In genomic region chr3:142977399-142977728, GRCh38 we compare ENCODE assay signal across 24 cellular contexts. TPM values are rescaled to one million over a fixed set of nuclear protein-coding genes. Genes with fewer than 3 reads are reported as not detected.
DNase-seq lines count a peak whose midpoint lies in the region; ATAC-seq and TF ChIP-seq lines count a peak whose summit lies in the region.
"Had no signal": no experiment of that assay in that cellular context is flagged by ENCODE, and none has a peak within 500 bp of the region (broad histone marks: within the 10 kb centered on the region; RNA-seq: fewer than 3 reads in every experiment).

No MANE protein-coding gene starts in this region.

- no peak overlapping the region for H3K4ac ChIP-seq in IMR-90 (ENCODE audit: low read depth, low read length)

- intact Hi-C loops in IMR-90 (cut with micrococcal nuclease) (no loop called here), mammary epithelial cell (cut with micrococcal nuclease) (loop anchor here (2.0 kb wide), 1 partner anchor 19 kb away; no protein-coding TSS in a partner anchor)

- peaks cover 8% of the 10 kb centered on the region for H3K27me3 ChIP-seq in IMR-90 (ENCODE audit: control insufficient read depth, insufficient read depth, low read length)
- no peaks in the 10 kb centered on the region for H3K27me3 ChIP-seq in mammary epithelial cell (ENCODE audit: insufficient read depth, low read length)
- no peaks in the 10 kb centered on the region for H3K27me3 ChIP-seq in MG63
- H3K27me3 ChIP-seq: BLaER1, spleen had no signal

- no peak overlapping the region for H2AK5ac ChIP-seq in IMR-90 (ENCODE audit: low read depth, low read length)

- no peaks in the 10 kb centered on the region for H3K79me1 ChIP-seq in IMR-90 (ENCODE audit: low read depth in 1 of 2, low read length in 2 of 2)

- H3K23ac ChIP-seq in IMR-90 (ENCODE audit: low read depth, low read length), result no peak overlapping the region

- TF ChIP-seq CTCF in IMR-90 (conservative IDR thresholded peaks at IDR 0.05; ENCODE audit: low read depth, low read length), result no peak
- no peak for TF ChIP-seq CTCF in mammary epithelial cell (conservative IDR thresholded peaks at IDR 0.05 in 1 of 2, IDR thresholded peaks at IDR 0.05 in 1 of 2; ENCODE audit: extremely low read depth in 1 of 2, insufficient read depth in 1 of 2, low read depth in 1 of 2, low read length in 2 of 2)

- no peaks in the 10 kb centered on the region for H3K79me2 ChIP-seq in mammary epithelial cell (ENCODE audit: insufficient read depth, low read length)
- H3K79me2 ChIP-seq: hepatocyte had no signal

- ATAC-seq in IMR-90 (ENCODE audit: low read depth) (no peak), HG02623 (IDR thresholded peaks at IDR 0.05; ENCODE audit: unreplicated experiment) (no peak), GM18868 (IDR thresholded peaks at IDR 0.05; ENCODE audit: unreplicated experiment) (no peak)
- ATAC-seq: activated CD4-positive, alpha-beta T cell treated with anti-CD3 and anti-CD28 coated beads for 36 hours; activated CD8-positive, alpha-beta memory T cell treated with anti-CD3 and anti-CD28 coated beads, Interleukin-2, amount 10 ng/mL, durations not matched to agents 7 days and 5 days; activated T-helper 17 cell treated with anti-CD3 and anti-CD28 coated beads, Interleukin-2, amount 50 U/mL, for 72 hours had no signal

- no peak overlapping the region for H2BK20ac ChIP-seq in IMR-90 (ENCODE audit: low read depth, low read length)

- H2BK120ac ChIP-seq in IMR-90 (ENCODE audit: low read depth, low read length), result no peak overlapping the region

- H3K4me2 ChIP-seq in IMR-90 (ENCODE audit: low read depth, low read length) (no peak overlapping the region), mammary epithelial cell (ENCODE audit: insufficient read depth, low read depth, low read length) (no peak overlapping the region)
- H3K4me2 ChIP-seq: BLaER1, hepatocyte had no signal

- no peaks in the 10 kb centered on the region for H3K9me3 ChIP-seq in IMR-90 (ENCODE audit: control insufficient read depth, insufficient read depth, low read length)
- H3K9me3 ChIP-seq in mammary epithelial cell (replicated peaks; ENCODE audit: insufficient read depth, low read length), result no peaks in the 10 kb centered on the region
- no peaks in the 10 kb centered on the region for H3K9me3 ChIP-seq in MG63
- H3K9me3 ChIP-seq: BLaER1, spleen, thoracic aorta had no signal

- no peak overlapping the region for H4K8ac ChIP-seq in IMR-90 (ENCODE audit: low read depth in 2 of 2, low read length in 2 of 2)

- in situ Hi-C loops in IMR-90 (cut with MboI; ENCODE audit: low sequenced_read_pairs) (no loop called here), mammary epithelial cell (cut with MboI; ENCODE audit: low sequenced_read_pairs in 2 of 2) (no loop called here)

- H3K27ac ChIP-seq in IMR-90 (ENCODE audit: insufficient read depth, low read length), result no peak overlapping the region
- H3K27ac ChIP-seq in mammary epithelial cell (ENCODE audit: insufficient read depth, low read depth, low read length), result no peak overlapping the region
- H3K27ac ChIP-seq: BLaER1, hepatocyte, thoracic aorta had no signal

- no TSS peak for BruUV-seq in IMR-90 (replicated peaks; lab: Mats Ljungman, UMichigan)
- BruUV-seq in mammary epithelial cell (replicated peaks; lab: Mats Ljungman, UMichigan), result no TSS peak

- H2AFZ ChIP-seq in IMR-90 (replicated peaks; ENCODE audit: low read length, poor library complexity) (no peak overlapping the region), mammary epithelial cell (ENCODE audit: low read depth, low read length) (no peak overlapping the region)
- H2AFZ ChIP-seq: hepatocyte had no signal

- no peaks in the 10 kb centered on the region for H3K4me1 ChIP-seq in IMR-90 (ENCODE audit: control insufficient read depth, insufficient read depth, low read length)
- peaks cover 14% of the 10 kb centered on the region for H3K4me1 ChIP-seq in mammary epithelial cell (ENCODE audit: insufficient read depth, low read length)

- no peak for TF ChIP-seq RAD21 in IMR-90 (IDR thresholded peaks at IDR 0.05; ENCODE audit: low read length)

- H4K91ac ChIP-seq in IMR-90 (ENCODE audit: insufficient read depth, low read depth, low read length), result no peak overlapping the region

- H3K36me3 ChIP-seq in IMR-90 (ENCODE audit: control insufficient read depth, insufficient read depth, low read length) (no peaks in the 10 kb centered on the region), mammary epithelial cell (ENCODE audit: insufficient read depth, low read length) (no peaks in the 10 kb centered on the region), MG63 (no peaks in the 10 kb centered on the region)
- H3K36me3 ChIP-seq: BLaER1, spleen, thoracic aorta had no signal

- H3K9me1 ChIP-seq in IMR-90 (ENCODE audit: insufficient read depth, low read length), result no peaks in the 10 kb centered on the region

- H3K14ac ChIP-seq in IMR-90 (replicated peaks; ENCODE audit: low read depth, low read length), result no peak overlapping the region

- no peak overlapping the region for H2AK9ac ChIP-seq in IMR-90 (replicated peaks; ENCODE audit: low read depth, low read length, poor library complexity)

- no peak overlapping the region for H2BK15ac ChIP-seq in IMR-90 (ENCODE audit: low read depth, low read length)

- no peak for TF ChIP-seq POLR2A in IMR-90 (IDR thresholded peaks at IDR 0.05; ENCODE audit: low read depth, low read length)

- H3K56ac ChIP-seq in IMR-90 (ENCODE audit: extremely low read depth, insufficient read depth, low read length), result no peak overlapping the region

- DNase-seq in ELR (ENCODE audit: low read depth) (peak; percentile 85), IMR-90 (peak; percentile 24), mammary epithelial cell (peak; percentile 19), myocyte (ENCODE audit: low read depth) (peak; percentile 9), MG63 (no peak), HEK293T (ENCODE audit: extremely low spot score) (no peak)
- DNase-seq: activated CD4-positive, alpha-beta T cell treated with anti-CD3 and anti-CD28 coated beads for 36 hours; activated CD8-positive, alpha-beta memory T cell treated with anti-CD3 and anti-CD28 coated beads, Interleukin-2, amount 10 ng/mL, durations not matched to agents 7 days and 5 days; central memory CD4-positive, alpha-beta T cell; effector CD4-positive, alpha-beta T cell; NCI-H1092 treated with DMSO at 0.1 percent for 48 hours; NCI-H2107; NCI-H774; nephron progenitor cell; spleen had no signal

- POLR2A ChIA-PET in IMR-90 (lab: Charles Lee; ENCODE audit: unreplicated experiment) (no interaction called here), HEK293T (lab: Yijun Ruan, JAX) (no interaction called here)

- H3K18ac ChIP-seq in IMR-90 (ENCODE audit: low read depth, low read length), result no peak overlapping the region

- no peak overlapping the region for H3K4me3 ChIP-seq in IMR-90 (ENCODE audit: insufficient read depth, low read depth, low read length)
- no peak overlapping the region for H3K4me3 ChIP-seq in mammary epithelial cell (replicated peaks in 1 of 3; ENCODE audit: insufficient read depth in 1 of 3, low read depth in 2 of 3, low read length in 3 of 3)
- no peak overlapping the region for H3K4me3 ChIP-seq in MG63
- H3K4me3 ChIP-seq: BLaER1, hepatocyte, spleen, thoracic aorta had no signal

- dilution Hi-C loops in IMR-90 (cut with HindIII; ENCODE audit: low sequenced_read_pairs, unreplicated experiment), result no loop called here
- dilution Hi-C loops in mammary epithelial cell (cut with HindIII; ENCODE audit: low sequenced_read_pairs), result loop anchor here (25.0 kb wide), 2 partner anchors 140 to 390 kb away; partner anchors contain the start of genes ATR and PLS1

- no peaks in the 10 kb centered on the region for H4K20me1 ChIP-seq in IMR-90 (ENCODE audit: insufficient read depth, low read length)
- no peaks in the 10 kb centered on the region for H4K20me1 ChIP-seq in mammary epithelial cell (ENCODE audit: insufficient read depth, low read length)
- H4K20me1 ChIP-seq: BLaER1 had no signal

- no peak overlapping the region for H3K9ac ChIP-seq in IMR-90 (ENCODE audit: low read depth, low read length)
- H3K9ac ChIP-seq in mammary epithelial cell (ENCODE audit: insufficient read depth, low read length), result no peak overlapping the region
- H3K9ac ChIP-seq: BLaER1 had no signal

- H2BK5ac ChIP-seq in IMR-90 (ENCODE audit: low read depth, low read length, poor library complexity, severe bottlenecking), result no peak overlapping the region

- H4K5ac ChIP-seq in IMR-90 (ENCODE audit: low read depth, low read length), result no peak overlapping the region

- CTCF ChIA-PET in IMR-90 (lab: Yijun Ruan, JAX), result interaction anchor here (0.5 to 0.6 kb wide), 2 partner anchors 61 to 393 kb away, joined by 3 read pairs; no protein-coding TSS in a partner anchor
- CTCF ChIA-PET in mammary epithelial cell (lab: Charles Lee; ENCODE audit: low non-redundant PET), result interaction anchor here (0.6 kb wide), 1 partner anchor 399 kb away, joined by 3 read pairs; the partner anchor contains the start of gene ATR
- CTCF ChIA-PET in HEK293T (lab: Yijun Ruan, JAX), result interaction anchor here (0.8 kb wide), 1 partner anchor 10 kb away, joined by 3 read pairs; no protein-coding TSS in a partner anchor

- no CpG with 5 or more reads among the region's 1 CpG for WGBS in IMR-90 (ENCODE audit: extremely low coverage in 2 of 2, insufficient read length in 1 of 2), 2 experiments
- WGBS in mammary epithelial cell (ENCODE audit: low coverage, missing lambda C conversion rate), result 92% methylated on average over 1 of the region's 1 CpG

TF ChIP-seq in IMR-90, 13 proteins besides CTCF, POLR2A, EP300 and RAD21:
- TF ChIP-seq NFE2L2 (IDR thresholded peaks at IDR 0.05; ENCODE audit: low read depth, low read length) (no peak), MAFK (IDR thresholded peaks at IDR 0.05; ENCODE audit: low read depth, low read length) (no peak)
TF ChIP-seq in IMR-90: peak in this region for 0.

TF ChIP-seq in HEK293T, 16 proteins besides CTCF, POLR2A, EP300 and RAD21 (continues in another document):
- no peak for TF ChIP-seq SUZ12 (IDR thresholded peaks at IDR 0.05)

RNA-seq across cellular contexts. Expression of gene PAQR9, which starts 13.9 kb away (rescaled TPM):
- total RNA-seq in IMR-90 (2012; rRNA removed) (not detected in 2 replicates), mammary epithelial cell (not detected), myocyte (not detected in 2 replicates)
- polyA plus RNA-seq in IMR-90 (2012; rRNA removed) (0.04 and 0.05 TPM in 2 replicates), mammary epithelial cell (0.05 TPM)
- 0.03 TPM in 1 of 2 replicates, not detected in the other for polyA plus RNA-seq in IMR-90 (2012; cell fraction: cytosol; rRNA removed)
- polyA plus RNA-seq in IMR-90 (2012; cell fraction: nucleus; rRNA removed; ENCODE audit: low replicate concordance), result 0.05 and 0.12 TPM in 2 replicates
- polyA minus RNA-seq in mammary epithelial cell, result 0.41 TPM
- polyA plus RNA-seq in myocyte (2012), result not detected
- 0.66 and 2.5 TPM in 2 replicates for total RNA-seq in MG63 (2014; rRNA removed; shearing (Covaris generic); ENCODE audit: low replicate concordance)
- total RNA-seq: activated CD4-positive, alpha-beta T cell treated with anti-CD3 and anti-CD28 coated beads for 36 hours; activated CD8-positive, alpha-beta memory T cell treated with anti-CD3 and anti-CD28 coated beads, Interleukin-2, amount 10 ng/mL, durations not matched to agents 7 days and 5 days; activated T-helper 17 cell treated with anti-CD3 and anti-CD28 coated beads, Interleukin-2, amount 50 U/mL, for 72 hours; fibroblast of lung; pulmonary artery endothelial cell had no signal
- polyA plus RNA-seq: fibroblast of lung, keratinocyte had no signal

RNA-seq across cellular contexts. Expression of gene U2SURP, which starts 24.0 kb away (rescaled TPM):
- total RNA-seq in IMR-90 (2012; rRNA removed) (29.4 and 58.3 TPM in 2 replicates), mammary epithelial cell (100 to 1,000 TPM in 1 of 2 donors, 10 to 100 TPM in 1; 76.7 to 122 TPM), myocyte (47.2 and 56.4 TPM in 2 replicates)
- polyA plus RNA-seq in IMR-90 (2012; rRNA removed) (20.8 and 24.8 TPM in 2 replicates), mammary epithelial cell (36.1 TPM)
- polyA plus RNA-seq in IMR-90 (2012; cell fraction: cytosol; rRNA removed), result 1.1 and 2.4 TPM in 2 replicates
- polyA plus RNA-seq in IMR-90 (2012; cell fraction: nucleus; rRNA removed; ENCODE audit: low replicate concordance), result 4.6 and 45.9 TPM in 2 replicates
- polyA minus RNA-seq in mammary epithelial cell, result 17.1 TPM
- 18.1 TPM for polyA plus RNA-seq in myocyte (2012)
- total RNA-seq in MG63 (2014; rRNA removed; shearing (Covaris generic); ENCODE audit: low replicate concordance), result 65.3 and 141 TPM in 2 replicates

Comparison
In these comparisons a context has a peak if more than half of its experiments do, and no peak if none do; other contexts are left out.
1. DNase-seq: peak in ELR (single experiment), IMR-90 (single experiment), mammary epithelial cell (single experiment) and myocyte (single experiment); none in MG63 (single experiment) and HEK293T (single experiment).